Comparison of ENCODE assay signal across 18 cellular contexts in the genomic region with DNA sequence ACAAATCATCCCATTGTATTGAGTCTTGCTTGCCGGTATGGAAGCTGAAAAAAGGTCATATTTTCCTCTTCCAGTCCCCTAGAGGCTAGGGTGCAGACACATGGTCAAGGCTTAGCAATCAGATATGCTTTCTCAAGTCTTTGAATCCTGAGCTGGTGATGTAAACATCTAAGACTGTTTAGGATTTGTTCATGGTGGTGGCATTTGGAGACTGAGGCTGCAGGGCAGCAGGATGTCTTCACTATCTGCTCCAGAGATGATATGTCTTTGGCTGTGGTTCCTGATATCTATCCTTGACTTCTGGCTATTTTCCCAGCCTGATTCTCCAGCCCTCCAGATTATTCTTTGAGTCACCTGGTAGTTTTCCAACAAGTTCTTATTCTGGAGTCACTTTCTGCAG. TPM values are rescaled to one million over a fixed set of nuclear protein-coding genes. Genes with fewer than 3 reads are reported as not detected.
DNase-seq lines count a peak whose midpoint lies in the region; ATAC-seq and TF ChIP-seq lines count a peak whose summit lies in the region.
"Had no signal": no experiment of that assay in that cellular context is flagged by ENCODE, and none has a peak within 500 bp of the region (broad histone marks: within the 10 kb centered on the region; RNA-seq: fewer than 3 reads in every experiment).

No MANE protein-coding gene starts in this region.

- POLR2A ChIA-PET in AG04449 (lab: Yijun Ruan, JAX): no interaction called here

- H3K9me3 ChIP-seq in spleen: peaks cover 0 to 3% (median 0%) of the 10 kb centered on the region in 8 donors
- H3K9me3 ChIP-seq: gastroesophageal sphincter, mucosa of descending colon had no signal

- H3K4me1 ChIP-seq in spleen: no peaks in the 10 kb centered on the region
- H3K4me1 ChIP-seq: gastroesophageal sphincter had no signal

- intact Hi-C loops in spleen (cut with DNase I; ENCODE audit: low total_unique reads): no loop called here

- WGBS in spleen, 5 donors: 65 to 85% (median 76%) methylated on average over 1 of the region's 1 CpG

- no peak overlapping the region for H3K4me3 ChIP-seq in AG04449 (ENCODE audit: low read depth, low read length)
- no peak overlapping the region for H3K4me3 ChIP-seq in fibroblast of the aortic adventitia (ENCODE audit: low read depth, low read length)
- no peak overlapping the region for H3K4me3 ChIP-seq in spleen
- H3K4me3 ChIP-seq: gastroesophageal sphincter, mucosa of descending colon had no signal

- H3K27me3 ChIP-seq in spleen (replicated peaks in 1 of 7): no peaks in the 10 kb centered on the region
- H3K27me3 ChIP-seq: gastroesophageal sphincter had no signal

- TF ChIP-seq CTCF in AG04449 (IDR thresholded peaks at IDR 0.05; ENCODE audit: insufficient read depth, low read length, missing control alignments): no peak
- TF ChIP-seq CTCF in fibroblast of the aortic adventitia (IDR thresholded peaks at IDR 0.05; ENCODE audit: insufficient read depth, low read length): no peak
- no peak for TF ChIP-seq CTCF in spleen (IDR thresholded peaks at IDR 0.05 in 8 of 11, conservative IDR thresholded peaks at IDR 0.05 in 3 of 11)

- no peaks in the 10 kb centered on the region for H3K36me3 ChIP-seq in spleen
- H3K36me3 ChIP-seq: gastroesophageal sphincter had no signal

- CTCF ChIA-PET in AG04449 (lab: Yijun Ruan, JAX): interaction anchor here (1.2 kb wide), 1 partner anchor 18 kb away, joined by 3 read pairs; no protein-coding TSS in a partner anchor

- no peak for ATAC-seq in HG03108 (IDR thresholded peaks at IDR 0.05; ENCODE audit: unreplicated experiment)
- ATAC-seq: activated CD4-positive, alpha-beta T cell treated with anti-CD3 and anti-CD28 coated beads for 36 hours; activated naive CD8-positive, alpha-beta T cell treated with anti-CD3 and anti-CD28 coated beads, Interleukin-2, amount 50 U/mL, for 24 hours; gastroesophageal sphincter; mucosa of descending colon; stimulated activated memory B cell treated with anti-CD40 and anti-IgM and Interleukin-4, amounts not matched to agents 10 μg/mL and 1 μg/mL and 100 μg/mL, for 72 hours had no signal

- H3K27ac ChIP-seq in spleen: no peak overlapping the region
- H3K27ac ChIP-seq: 22Rv1, gastroesophageal sphincter had no signal

- no peak for TF ChIP-seq POLR2A in spleen (IDR thresholded peaks at IDR 0.05)

- DNase-seq in AG04449 (ENCODE audit: low read depth, low spot score): peak; percentile 54
- peak; percentile 20 for DNase-seq in HCEC 1CT
- peak; percentile 22 for DNase-seq in amniotic stem cell (lab: John Stamatoyannopoulos, UW)
- peak; percentile 97 for DNase-seq in fibroblast of the aortic adventitia (ENCODE audit: low read depth)
- no peak for DNase-seq in central memory CD4-positive, alpha-beta T cell
- no peak for DNase-seq in spleen
- DNase-seq in DMS153 (lab: John Stamatoyannopoulos, UW): no peak
- DNase-seq: activated CD4-positive, alpha-beta T cell treated with anti-CD3 and anti-CD28 coated beads for 36 hours; activated naive CD8-positive, alpha-beta T cell treated with anti-CD3 and anti-CD28 coated beads, Interleukin-2, amount 50 U/mL, for 24 hours; mucosa of descending colon; NCI-H1092 treated with DMSO at 0.1 percent for 48 hours; NCI-H69; SIG-M5; T-helper 9 cell had no signal

RNA-seq across cellular contexts. Expression of a gene that starts 50.5 kb away (rescaled TPM):
- total RNA-seq in fibroblast of the aortic adventitia (ENCODE audit: low replicate concordance): 13.6 and 23.0 TPM in 2 replicates
- 10 to 100 TPM in 4 of 7 donors, 1 to 10 TPM in 3; 4.6 to 23.4 (median 10.4) TPM for total RNA-seq in spleen
- 1 to 10 TPM; 1.3 to 2.6 (median 2.2) TPM for polyA plus RNA-seq in spleen

Comparison
In these comparisons a context has a peak if more than half of its experiments do, and no peak if none do; other contexts are left out.
1. DNase-seq: peak in AG04449 (single experiment), HCEC 1CT (single experiment), amniotic stem cell (single experiment) and fibroblast of the aortic adventitia (single experiment); none in central memory CD4-positive, alpha-beta T cell (single experiment), spleen (single experiment) and DMS153 (single experiment).